In the genomic region with DNA sequence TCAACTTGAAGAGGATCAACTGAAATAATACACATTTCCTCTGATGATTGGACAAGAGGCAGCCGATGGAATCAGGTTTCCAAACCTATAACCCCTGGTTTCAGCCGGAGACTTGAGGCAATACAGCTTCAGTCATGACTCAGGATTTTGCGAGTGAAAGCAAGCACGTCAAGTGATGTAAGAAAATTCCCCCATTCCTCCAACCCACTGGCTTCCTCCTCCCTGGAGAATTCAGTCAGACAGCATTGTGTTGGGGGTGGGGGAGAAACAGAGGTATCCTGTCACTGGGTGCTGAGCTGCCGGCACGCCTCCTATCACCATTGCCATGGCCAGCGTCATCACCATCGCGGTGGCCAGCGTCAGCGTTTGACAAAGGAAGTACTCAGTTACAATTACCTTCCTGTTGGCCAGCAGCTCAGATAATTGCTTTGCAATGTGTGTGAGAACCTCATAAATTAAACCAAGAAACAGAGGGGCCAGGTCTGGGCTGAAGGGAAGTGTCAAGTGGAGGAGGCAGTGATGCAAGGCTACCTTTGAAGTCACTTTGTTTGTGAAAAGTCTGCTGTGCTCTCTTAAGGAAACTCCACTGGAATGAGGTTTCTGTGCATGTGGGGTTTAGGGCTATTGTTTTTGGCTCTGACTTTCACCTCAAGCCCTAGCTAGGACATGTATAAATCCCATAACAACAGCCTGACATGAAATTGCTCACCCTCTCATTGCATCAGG, we compare ENCODE assay signal across 8 cellular contexts. TPM values are rescaled to one million over a fixed set of nuclear protein-coding genes. Genes with fewer than 3 reads are reported as not detected.
A peak's percentile ranks its signal among the peaks of the same experiment; 100 is the strongest.
DNase-seq lines count a peak whose midpoint lies in the region; ATAC-seq and TF ChIP-seq lines count a peak whose summit lies in the region.

No MANE protein-coding gene starts in this region.

- no peaks in the 10 kb centered on the region for H4K20me1 ChIP-seq in DOHH2 (ENCODE audit: control insufficient read depth, insufficient read depth, low read depth, low read length)

- in situ Hi-C loops in astrocyte of the spinal cord (cut with HindIII; ENCODE audit: low sequenced_read_pairs): no loop called here

- H3K79me2 ChIP-seq in DOHH2 (ENCODE audit: control insufficient read depth, low read length): no peaks in the 10 kb centered on the region

- no peaks in the 10 kb centered on the region for H3F3A ChIP-seq in DOHH2 (ENCODE audit: control insufficient read depth, insufficient read depth)

- no peaks in the 10 kb centered on the region for H3K9me3 ChIP-seq in DOHH2 (ENCODE audit: control insufficient read depth, insufficient read depth, low read length)

- no peak overlapping the region for H3K27ac ChIP-seq in DOHH2 (ENCODE audit: low read depth, low read length)

- TF ChIP-seq CTCF in DOHH2 (IDR thresholded peaks at IDR 0.05; ENCODE audit: low read depth, low read length, poor library complexity, severe bottlenecking): no peak
- TF ChIP-seq CTCF in astrocyte of the spinal cord (IDR thresholded peaks at IDR 0.05; ENCODE audit: low read depth, low read length): no peak

- no peaks in the 10 kb centered on the region for H3K9me2 ChIP-seq in DOHH2 (replicated peaks; ENCODE audit: control insufficient read depth, low read length)

- H3K4me3 ChIP-seq in DOHH2 (ENCODE audit: low read length) (peak overlapping the region; percentile 14; the same call in 1 of the 2 replicates), astrocyte of the spinal cord (ENCODE audit: low read depth, low read length) (no peak overlapping the region)

- DNase-seq in LHCN-M2 (ENCODE audit: low read depth): peak; percentile 100
- peak; percentile 100 for DNase-seq in astrocyte of the spinal cord (ENCODE audit: low read depth, low spot score)
- peak; percentile 99 for DNase-seq in islet precursor cell
- DNase-seq in stimulated activated CD4-positive, alpha-beta T cell treated with anti-CD3 and anti-CD28 coated beads, Interleukin-15, amount 100 ng/mL, for 48 hours (ENCODE audit: low read depth in 2 of 2): peak; percentile 33 to 49

- ATAC-seq in SK-N-SH treated with all-trans-retinoic acid at 6 μM for 48 hours (peak; percentile 90), HG02852 (IDR thresholded peaks at IDR 0.05; ENCODE audit: unreplicated experiment) (no peak), HG02981 (IDR thresholded peaks at IDR 0.05; ENCODE audit: unreplicated experiment) (no peak)

- H3K36me3 ChIP-seq in DOHH2 (ENCODE audit: control insufficient read depth, low read length): no peaks in the 10 kb centered on the region

- H3K27me3 ChIP-seq in DOHH2 (ENCODE audit: control insufficient read depth, low read length): no peaks in the 10 kb centered on the region; the same call in 1 of the 2 replicates

- H3K4me2 ChIP-seq in DOHH2 (ENCODE audit: low read length): peak overlapping the region; percentile 46

- H3K4me1 ChIP-seq in DOHH2 (ENCODE audit: control insufficient read depth, low read length): peaks cover 26% of the 10 kb centered on the region

TF ChIP-seq in SK-N-SH treated with all-trans-retinoic acid at 6 μM for 48 hours, 23 proteins besides CTCF, POLR2A, EP300 and RAD21:
- TF ChIP-seq OSR1 (CRISPR knock-in tag; IDR thresholded peaks at IDR 0.05) (no peak), ZC3H10 (CRISPR knock-in tag; IDR thresholded peaks at IDR 0.05) (peak; percentile 80), ISL1 (CRISPR knock-in tag; IDR thresholded peaks at IDR 0.05) (0 out of 2 replicates have a peak, but pooled peaks have one; percentile 22), TOX (CRISPR knock-in tag; IDR thresholded peaks at IDR 0.05; ENCODE audit: borderline replicate concordance) (peak; percentile 74; the same call in 1 of the 2 replicates), ZNF565 (CRISPR knock-in tag; conservative IDR thresholded peaks at IDR 0.05; ENCODE audit: low read depth) (no peak), RARB (CRISPR knock-in tag; IDR thresholded peaks at IDR 0.05) (peak; percentile 40; the same call in 1 of the 2 replicates)
- TF ChIP-seq, protein P1, sequence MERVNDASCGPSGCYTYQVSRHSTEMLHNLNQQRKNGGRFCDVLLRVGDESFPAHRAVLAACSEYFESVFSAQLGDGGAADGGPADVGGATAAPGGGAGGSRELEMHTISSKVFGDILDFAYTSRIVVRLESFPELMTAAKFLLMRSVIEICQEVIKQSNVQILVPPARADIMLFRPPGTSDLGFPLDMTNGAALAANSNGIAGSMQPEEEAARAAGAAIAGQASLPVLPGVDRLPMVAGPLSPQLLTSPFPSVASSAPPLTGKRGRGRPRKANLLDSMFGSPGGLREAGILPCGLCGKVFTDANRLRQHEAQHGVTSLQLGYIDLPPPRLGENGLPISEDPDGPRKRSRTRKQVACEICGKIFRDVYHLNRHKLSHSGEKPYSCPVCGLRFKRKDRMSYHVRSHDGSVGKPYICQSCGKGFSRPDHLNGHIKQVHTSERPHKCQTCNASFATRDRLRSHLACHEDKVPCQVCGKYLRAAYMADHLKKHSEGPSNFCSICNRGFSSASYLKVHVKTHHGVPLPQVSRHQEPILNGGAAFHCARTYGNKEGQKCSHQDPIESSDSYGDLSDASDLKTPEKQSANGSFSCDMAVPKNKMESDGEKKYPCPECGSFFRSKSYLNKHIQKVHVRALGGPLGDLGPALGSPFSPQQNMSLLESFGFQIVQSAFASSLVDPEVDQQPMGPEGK (CRISPR knock-in tag; IDR thresholded peaks at IDR 0.05; ENCODE audit: borderline replicate concordance): peak; percentile 44; the same call in 1 of the 2 replicates

RNA-seq across cellular contexts. Expression of a gene that starts 50.3 kb away (rescaled TPM):
- 23.1 and 23.3 TPM in 2 replicates for total RNA-seq in LHCN-M2 (2014; rRNA removed)
- 63.2 TPM for polyA plus RNA-seq in LHCN-M2 (2012)

Comparison
In these comparisons a context has a peak if more than half of its experiments do, and no peak if none do; other contexts are left out.
1. DNase-seq: peak in every context shown above with its lines; median percentile 100 in LHCN-M2; 100 in astrocyte of the spinal cord; 99 in islet precursor cell; 41 in stimulated activated CD4-positive, alpha-beta T cell treated with anti-CD3 and anti-CD28 coated beads, Interleukin-15, amount 100 ng/mL, for 48 hours.